ENCODE assay signal across 10 cellular contexts in the genomic region with DNA sequence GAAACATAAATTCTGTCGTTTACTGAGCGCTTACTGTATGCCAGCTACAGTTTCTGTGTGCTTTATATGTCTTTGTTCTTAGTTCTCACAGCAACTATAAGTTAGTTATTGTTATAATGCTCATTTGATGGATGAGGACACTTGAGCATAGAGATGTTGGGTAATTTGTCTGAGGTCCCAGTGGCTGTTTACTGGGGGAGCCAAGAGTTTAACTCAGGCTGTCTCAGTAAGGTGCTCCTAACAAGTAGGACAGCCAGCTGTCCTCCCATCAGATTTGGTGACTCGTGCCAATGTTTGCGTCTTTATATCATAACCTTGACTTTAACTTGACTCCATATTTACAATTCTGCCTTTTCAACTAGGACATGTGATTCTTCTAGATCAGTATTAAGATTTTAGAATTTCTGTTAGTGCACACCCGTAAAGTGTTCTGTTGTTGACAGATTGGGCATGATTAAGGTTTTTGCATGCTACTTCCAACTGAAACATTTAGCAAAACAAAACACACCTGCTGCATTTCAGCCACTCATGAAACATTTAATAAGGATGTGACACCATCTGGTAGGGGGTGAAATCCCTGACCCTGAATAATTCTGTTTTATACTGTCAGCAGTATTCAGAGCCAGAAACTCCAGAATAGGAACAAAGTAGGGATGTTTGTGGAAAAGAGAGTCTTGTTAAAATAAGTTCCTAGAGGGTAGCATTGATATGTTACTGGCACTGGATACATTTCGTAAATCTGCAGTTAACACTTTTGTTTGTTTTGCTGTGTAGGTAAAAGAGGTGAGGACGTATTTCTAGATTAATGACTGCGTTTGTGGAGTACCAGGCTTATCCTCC. TPM values are rescaled to one million over a fixed set of nuclear protein-coding genes. Genes with fewer than 3 reads are reported as not detected.
DNase-seq lines count a peak whose midpoint lies in the region; ATAC-seq and TF ChIP-seq lines count a peak whose summit lies in the region.
"Had no signal": no experiment of that assay in that cellular context is flagged by ENCODE, and none has a peak within 500 bp of the region (broad histone marks: within the 10 kb centered on the region; RNA-seq: fewer than 3 reads in every experiment).

No MANE protein-coding gene starts in this region.

- H3K4me1 Mint-ChIP-seq in HFFc6 (ENCODE audit: low read depth) (peaks cover 59% of the 10 kb centered on the region), memory B cell (peaks cover 18% of the 10 kb centered on the region)
- peaks cover 53% of the 10 kb centered on the region for H3K4me1 Mint-ChIP-seq in activated T-helper 1 cell treated with anti-CD3 and anti-CD28 coated beads, Interleukin-12 subunit alpha, Interleukin-12 subunit beta, Interleukin-2, Interleukin-4 antibody, amounts not matched to agents 30 ng/mL and 10 ng/mL and 1 ng/mL, durations not matched to agents 14 hours and 24 hours and 36 hours (ENCODE audit: low read depth)

- POLR2A ChIA-PET in BJ (lab: Charles Lee) = no interaction called here

- H3K9me3 Mint-ChIP-seq in HFFc6 (no peaks in the 10 kb centered on the region), memory B cell (no peaks in the 10 kb centered on the region)
- H3K9me3 Mint-ChIP-seq in activated T-helper 1 cell treated with anti-CD3 and anti-CD28 coated beads, Interleukin-12 subunit alpha, Interleukin-12 subunit beta, Interleukin-2, Interleukin-4 antibody, amounts not matched to agents 30 ng/mL and 10 ng/mL and 1 ng/mL, durations not matched to agents 14 hours and 24 hours and 36 hours = no peaks in the 10 kb centered on the region
- H3K9me3 Mint-ChIP-seq: stimulated activated memory B cell treated with anti-CD40 and anti-IgM and Interleukin-4, amounts not matched to agents 10 μg/mL and 1 μg/mL and 100 μg/mL, for 72 hours had no signal

- no peak for TF ChIP-seq CTCF in BJ (IDR thresholded peaks at IDR 0.05; ENCODE audit: insufficient read depth, low read depth, low read length)
- TF ChIP-seq CTCF in HFFc6 (IDR thresholded peaks at IDR 0.05) = no peak
- no peak for TF ChIP-seq CTCF in GM13976 (IDR thresholded peaks at IDR 0.05; ENCODE audit: borderline replicate concordance, control extremely low read depth, extremely low read depth, insufficient read depth, missing control alignments)

- H3K4me3 ChIP-seq in BJ (ENCODE audit: low read depth, low read length) = peak overlapping the region; percentile 99

- no peaks in the 10 kb centered on the region for H3K36me3 ChIP-seq in BJ (ENCODE audit: control insufficient read depth, insufficient read depth, low read length)

- in situ Hi-C loops in GM13976 (cut with MboI; ENCODE audit: low sequenced_read_pairs, unreplicated experiment) = no loop called here

- H3K27me3 ChIP-seq in BJ (ENCODE audit: control insufficient read depth, insufficient read depth, low read length) = no peaks in the 10 kb centered on the region

- H3K27ac Mint-ChIP-seq in HFFc6 = peak overlapping the region; percentile 66
- H3K27ac Mint-ChIP-seq in activated T-helper 1 cell treated with anti-CD3 and anti-CD28 coated beads, Interleukin-12 subunit alpha, Interleukin-12 subunit beta, Interleukin-2, Interleukin-4 antibody, amounts not matched to agents 30 ng/mL and 10 ng/mL and 1 ng/mL, durations not matched to agents 14 hours and 24 hours and 36 hours = no peak overlapping the region
- peak overlapping the region; percentile 50 for H3K27ac Mint-ChIP-seq in memory B cell

- H3K27me3 Mint-ChIP-seq in HFFc6 (ENCODE audit: insufficient read depth) = no peaks in the 10 kb centered on the region
- H3K27me3 Mint-ChIP-seq in activated T-helper 1 cell treated with anti-CD3 and anti-CD28 coated beads, Interleukin-12 subunit alpha, Interleukin-12 subunit beta, Interleukin-2, Interleukin-4 antibody, amounts not matched to agents 30 ng/mL and 10 ng/mL and 1 ng/mL, durations not matched to agents 14 hours and 24 hours and 36 hours (ENCODE audit: insufficient read depth) = no peaks in the 10 kb centered on the region
- no peaks in the 10 kb centered on the region for H3K27me3 Mint-ChIP-seq in memory B cell
- H3K27me3 Mint-ChIP-seq: stimulated activated memory B cell treated with anti-CD40 and anti-IgM and Interleukin-4, amounts not matched to agents 10 μg/mL and 1 μg/mL and 100 μg/mL, for 72 hours had no signal

- ATAC-seq in memory B cell (ENCODE audit: low read depth) (no peak), HG02571 (IDR thresholded peaks at IDR 0.05; ENCODE audit: unreplicated experiment) (no peak), GM21576 (IDR thresholded peaks at IDR 0.05; ENCODE audit: unreplicated experiment) (no peak)
- ATAC-seq: stimulated activated memory B cell treated with anti-CD40 and anti-IgM and Interleukin-4, amounts not matched to agents 10 μg/mL and 1 μg/mL and 100 μg/mL, for 72 hours had no signal

- intact Hi-C loops in activated T-helper 1 cell treated with anti-CD3 and anti-CD28 coated beads, Interleukin-12 subunit alpha, Interleukin-12 subunit beta, Interleukin-2, Interleukin-4 antibody, amounts not matched to agents 30 ng/mL and 10 ng/mL and 1 ng/mL, durations not matched to agents 14 hours and 24 hours and 36 hours (cut with micrococcal nuclease) = loop anchor here (1.0 to 2.0 kb wide), 2 partner anchors 164 to 667 kb away; no protein-coding TSS in a partner anchor

- H3K4me3 Mint-ChIP-seq in HFFc6 (peak overlapping the region; percentile 98), memory B cell (no peak overlapping the region)
- H3K4me3 Mint-ChIP-seq in activated T-helper 1 cell treated with anti-CD3 and anti-CD28 coated beads, Interleukin-12 subunit alpha, Interleukin-12 subunit beta, Interleukin-2, Interleukin-4 antibody, amounts not matched to agents 30 ng/mL and 10 ng/mL and 1 ng/mL, durations not matched to agents 14 hours and 24 hours and 36 hours = peak overlapping the region; percentile 73

- DNase-seq in BJ (ENCODE audit: low read depth) (no peak), HFFc6 (no peak), memory B cell (ENCODE audit: low spot score in 2 of 2) (no peak), globus pallidus (ENCODE audit: low spot score) (no peak), GM13976 (ENCODE audit: low spot score) (no peak)
- no peak for DNase-seq in activated T-helper 1 cell treated with anti-CD3 and anti-CD28 coated beads, Interleukin-12 subunit alpha, Interleukin-12 subunit beta, Interleukin-2, Interleukin-4 antibody, amounts not matched to agents 30 ng/mL and 10 ng/mL and 1 ng/mL, durations not matched to agents 14 hours and 24 hours and 36 hours (ENCODE audit: low spot score)
- DNase-seq: kidney glomerular epithelial cell had no signal

- H3K36me3 Mint-ChIP-seq in HFFc6 (ENCODE audit: low read depth) = peaks cover 33% of the 10 kb centered on the region
- peaks cover 38% of the 10 kb centered on the region for H3K36me3 Mint-ChIP-seq in activated T-helper 1 cell treated with anti-CD3 and anti-CD28 coated beads, Interleukin-12 subunit alpha, Interleukin-12 subunit beta, Interleukin-2, Interleukin-4 antibody, amounts not matched to agents 30 ng/mL and 10 ng/mL and 1 ng/mL, durations not matched to agents 14 hours and 24 hours and 36 hours (ENCODE audit: low read depth)
- peaks cover 2% of the 10 kb centered on the region for H3K36me3 Mint-ChIP-seq in memory B cell

- CTCF ChIA-PET in BJ (lab: Yijun Ruan, JAX) = no interaction called here

RNA-seq across cellular contexts. Expression of a gene that starts 1.9 kb away (rescaled TPM):
- 266 and 420 TPM in 2 replicates for polyA plus RNA-seq in BJ (2011; rRNA removed)
- 36.1 and 42.1 TPM in 2 replicates for polyA minus RNA-seq in BJ (2011; rRNA and poly(A)+ RNA removed)
- 100 to 1,000 TPM; 245 to 272 (median 255) TPM for total RNA-seq in HFFc6 (2021; fragmentation: NEBNext Ultra II Directional; extraction: Animal tissue kit (Norgen Biotek cat#: 25700))
- 109 and 111 TPM in 2 replicates for total RNA-seq in activated T-helper 1 cell treated with anti-CD3 and anti-CD28 coated beads, Interleukin-12 subunit alpha, Interleukin-12 subunit beta, Interleukin-2, Interleukin-4 antibody, amounts not matched to agents 30 ng/mL and 10 ng/mL and 1 ng/mL, durations not matched to agents 14 hours and 24 hours and 36 hours

RNA-seq across cellular contexts. Expression of a gene that starts 40.7 kb away (rescaled TPM):
- 35.5 and 61.1 TPM in 2 replicates for polyA plus RNA-seq in BJ (2011; rRNA removed)
- 40.2 and 52.8 TPM in 2 replicates for polyA minus RNA-seq in BJ (2011; rRNA and poly(A)+ RNA removed)
- 10 to 100 TPM; 35.9 to 42.3 (median 39.2) TPM for total RNA-seq in HFFc6 (2021; fragmentation: NEBNext Ultra II Directional; extraction: Animal tissue kit (Norgen Biotek cat#: 25700))
- total RNA-seq in activated T-helper 1 cell treated with anti-CD3 and anti-CD28 coated beads, Interleukin-12 subunit alpha, Interleukin-12 subunit beta, Interleukin-2, Interleukin-4 antibody, amounts not matched to agents 30 ng/mL and 10 ng/mL and 1 ng/mL, durations not matched to agents 14 hours and 24 hours and 36 hours = 34.4 and 38.8 TPM in 2 replicates

RNA-seq across cellular contexts. Expression of a gene that starts 40.9 kb away (rescaled TPM):
- 2.1 and 2.2 TPM in 2 replicates for polyA plus RNA-seq in BJ (2011; rRNA removed)
- polyA minus RNA-seq in BJ (2011; rRNA and poly(A)+ RNA removed) = 0.98 and 2.1 TPM in 2 replicates
- 1 to 10 TPM; 2.4 to 3.8 (median 3.2) TPM for total RNA-seq in HFFc6 (2021; fragmentation: NEBNext Ultra II Directional; extraction: Animal tissue kit (Norgen Biotek cat#: 25700))
- 7.7 and 9.3 TPM in 2 replicates for total RNA-seq in activated T-helper 1 cell treated with anti-CD3 and anti-CD28 coated beads, Interleukin-12 subunit alpha, Interleukin-12 subunit beta, Interleukin-2, Interleukin-4 antibody, amounts not matched to agents 30 ng/mL and 10 ng/mL and 1 ng/mL, durations not matched to agents 14 hours and 24 hours and 36 hours
